Comparison of ENCODE assay signal across 19 cellular contexts in the genomic region with DNA sequence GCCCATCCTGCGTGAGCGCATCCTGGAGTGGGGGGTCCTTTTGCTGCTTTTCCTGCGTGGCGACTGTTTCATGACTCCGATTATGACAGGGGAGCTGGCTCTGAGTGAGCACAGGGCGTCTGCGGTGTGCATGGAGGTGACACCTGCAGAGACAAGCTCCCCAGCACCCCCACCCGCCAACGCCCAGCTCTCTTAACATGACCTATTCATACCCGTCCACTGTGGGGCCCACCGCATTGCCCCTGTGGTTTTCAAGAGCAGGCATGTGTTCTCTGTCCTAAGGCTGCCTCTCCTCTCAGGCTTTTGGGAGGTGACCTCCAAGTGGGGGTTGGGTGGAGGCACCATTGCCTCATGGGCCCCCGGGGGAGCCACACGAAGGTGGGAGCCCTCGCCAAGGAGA.
DNase-seq lines count a peak whose midpoint lies in the region; ATAC-seq and TF ChIP-seq lines count a peak whose summit lies in the region.
"Had no signal": no experiment of that assay in that cellular context is flagged by ENCODE, and none has a peak within 500 bp of the region (broad histone marks: within the 10 kb centered on the region; RNA-seq: fewer than 3 reads in every experiment).

No MANE protein-coding gene starts in this region.

- no peak overlapping the region for H4K8ac ChIP-seq in neuronal stem cell (ENCODE audit: low read depth, low read length)

- no peak for TF ChIP-seq POLR2A in esophagus muscularis mucosa (IDR thresholded peaks at IDR 0.05; ENCODE audit: low read depth)

- no peak overlapping the region for H3K4me2 ChIP-seq in neuronal stem cell (ENCODE audit: insufficient read depth, low read length, poor library complexity, severe bottlenecking)
- H3K4me2 ChIP-seq: SK-N-SH had no signal

- H3K36me3 ChIP-seq in esophagus muscularis mucosa (no peaks in the 10 kb centered on the region), neuronal stem cell (replicated peaks in 1 of 2; ENCODE audit: control insufficient read depth in 2 of 2, insufficient read depth in 2 of 2, low read length in 2 of 2) (no peaks in the 10 kb centered on the region)

- H2BK12ac ChIP-seq in neuronal stem cell (ENCODE audit: low read length) = peak overlapping the region; percentile 97

- peak overlapping the region; percentile 92 for H3K18ac ChIP-seq in neuronal stem cell (ENCODE audit: low read length)

- TF ChIP-seq EP300 in esophagus muscularis mucosa (IDR thresholded peaks at IDR 0.05) = no peak

- H3K4me1 ChIP-seq in esophagus muscularis mucosa = no peaks in the 10 kb centered on the region
- H3K4me1 ChIP-seq in neuronal stem cell (ENCODE audit: control insufficient read depth in 2 of 2, insufficient read depth in 1 of 2, low read depth in 1 of 2, low read length in 2 of 2) = peaks cover 0 to 8% of the 10 kb centered on the region in 2 donors

- no peak overlapping the region for H3K4me3 Mint-ChIP-seq in activated naive CD8-positive, alpha-beta T cell treated with anti-CD3 and anti-CD28 coated beads, Interleukin-2, amount 10 ng/mL, durations not matched to agents 7 days and 5 days
- no peak overlapping the region for H3K4me3 Mint-ChIP-seq in activated naive CD8-positive, alpha-beta T cell treated with anti-CD3 and anti-CD28 coated beads for 36 hours
- H3K4me3 Mint-ChIP-seq: CD4-positive, CD25-positive, alpha-beta regulatory T cell had no signal

- no peaks in the 10 kb centered on the region for H3K27me3 Mint-ChIP-seq in activated naive CD8-positive, alpha-beta T cell treated with anti-CD3 and anti-CD28 coated beads, Interleukin-2, amount 10 ng/mL, durations not matched to agents 7 days and 5 days
- H3K27me3 Mint-ChIP-seq in activated naive CD8-positive, alpha-beta T cell treated with anti-CD3 and anti-CD28 coated beads for 36 hours = no peaks in the 10 kb centered on the region
- H3K27me3 Mint-ChIP-seq: CD4-positive, CD25-positive, alpha-beta regulatory T cell had no signal

- ATAC-seq in activated naive CD8-positive, alpha-beta T cell treated with anti-CD3 and anti-CD28 coated beads, Interleukin-2, amount 10 ng/mL, durations not matched to agents 7 days and 5 days (ENCODE audit: low read depth) = peak; percentile 26
- ATAC-seq in HG02678 (IDR thresholded peaks at IDR 0.05; ENCODE audit: unreplicated experiment) (no peak), GM21576 (IDR thresholded peaks at IDR 0.05; ENCODE audit: unreplicated experiment) (no peak)

- no peak overlapping the region for H3K9ac ChIP-seq in neuronal stem cell (ENCODE audit: low read depth, low read length, poor library complexity)
- H3K9ac ChIP-seq: GM23248, SK-N-SH had no signal

- no peak overlapping the region for H4K91ac ChIP-seq in neuronal stem cell (ENCODE audit: low read depth, low read length, poor library complexity)

- no peak overlapping the region for H2BK120ac ChIP-seq in neuronal stem cell (ENCODE audit: low read depth, low read length)

- no peak overlapping the region for H3K27ac Mint-ChIP-seq in activated naive CD8-positive, alpha-beta T cell treated with anti-CD3 and anti-CD28 coated beads, Interleukin-2, amount 10 ng/mL, durations not matched to agents 7 days and 5 days
- H3K27ac Mint-ChIP-seq in activated naive CD8-positive, alpha-beta T cell treated with anti-CD3 and anti-CD28 coated beads for 36 hours = no peak overlapping the region
- H3K27ac Mint-ChIP-seq: CD4-positive, CD25-positive, alpha-beta regulatory T cell had no signal

- H2BK15ac ChIP-seq in neuronal stem cell (ENCODE audit: low read length) = peak overlapping the region; percentile 55

- H3K27me3 ChIP-seq in esophagus muscularis mucosa (peaks cover 0 to 28% (median 0%) of the 10 kb centered on the region in 4 donors), neuronal stem cell (ENCODE audit: control insufficient read depth in 3 of 3, insufficient read depth in 3 of 3, low read depth in 1 of 3, low read length in 3 of 3) (no peaks in the 10 kb centered on the region)

- POLR2A ChIA-PET in activated naive CD8-positive, alpha-beta T cell treated with anti-CD3 and anti-CD28 coated beads, Interleukin-2, amount 10 ng/mL, durations not matched to agents 7 days and 5 days (lab: Charles Lee) = no interaction called here

- H3K4ac ChIP-seq in neuronal stem cell (ENCODE audit: low read length) = peak overlapping the region; percentile 60

- H2AK5ac ChIP-seq in neuronal stem cell (ENCODE audit: low read depth, low read length) = no peak overlapping the region

- H3K36me3 Mint-ChIP-seq in activated naive CD8-positive, alpha-beta T cell treated with anti-CD3 and anti-CD28 coated beads, Interleukin-2, amount 10 ng/mL, durations not matched to agents 7 days and 5 days = no peaks in the 10 kb centered on the region
- H3K36me3 Mint-ChIP-seq in activated naive CD8-positive, alpha-beta T cell treated with anti-CD3 and anti-CD28 coated beads for 36 hours = no peaks in the 10 kb centered on the region
- H3K36me3 Mint-ChIP-seq: CD4-positive, CD25-positive, alpha-beta regulatory T cell had no signal

- no peak for TF ChIP-seq CTCF in esophagus muscularis mucosa (IDR thresholded peaks at IDR 0.05)

- H3K27ac ChIP-seq in esophagus muscularis mucosa (replicated peaks in 1 of 4) = no peak overlapping the region
- no peak overlapping the region for H3K27ac ChIP-seq in neuronal stem cell (replicated peaks; ENCODE audit: low read length)
- H3K27ac ChIP-seq: GM23248 had no signal

- no peaks in the 10 kb centered on the region for H3K9me3 Mint-ChIP-seq in activated naive CD8-positive, alpha-beta T cell treated with anti-CD3 and anti-CD28 coated beads, Interleukin-2, amount 10 ng/mL, durations not matched to agents 7 days and 5 days
- H3K9me3 Mint-ChIP-seq in activated naive CD8-positive, alpha-beta T cell treated with anti-CD3 and anti-CD28 coated beads for 36 hours = no peaks in the 10 kb centered on the region

- no peak overlapping the region for H3K4me3 ChIP-seq in esophagus muscularis mucosa
- H3K4me3 ChIP-seq in neuronal stem cell (ENCODE audit: low read length in 2 of 2) = no peak overlapping the region
- H3K4me3 ChIP-seq: GM23248 had no signal

- H2AFZ ChIP-seq in neuronal stem cell (ENCODE audit: low read length) = no peak overlapping the region
- H2AFZ ChIP-seq: GM23248 had no signal

- intact Hi-C loops in esophagus muscularis mucosa (cut with DNase I) = no loop called here

- DNase-seq in activated naive CD8-positive, alpha-beta T cell treated with anti-CD3 and anti-CD28 coated beads, Interleukin-2, amount 10 ng/mL, durations not matched to agents 7 days and 5 days = no peak
- DNase-seq in activated naive CD8-positive, alpha-beta T cell treated with anti-CD3 and anti-CD28 coated beads for 36 hours = no peak
- DNase-seq in esophagus muscularis mucosa (ENCODE audit: extremely low spot score) (peak; percentile 77), neuronal stem cell (ENCODE audit: low spot score) (no peak), HPDE6-E6E7 (ENCODE audit: extremely low spot score) (no peak), CD1c-positive myeloid dendritic cell (ENCODE audit: extremely low spot score) (no peak)
- DNase-seq: CD4-positive, CD25-positive, alpha-beta regulatory T cell; GM23248; HCEC 1CT; Karpas-422; NCI-H1092; NCI-H1417 treated with DMSO at 0.1 percent for 48 hours; NCI-H1694 treated with DMSO at 0.1 percent for 48 hours; NCI-H2081; NCI-H226; NCI-H510A; SK-N-SH had no signal

- H3K79me1 ChIP-seq in neuronal stem cell (ENCODE audit: low read depth, low read length) = no peaks in the 10 kb centered on the region

- 86% methylated on average over 14 of the region's 14 CpGs for WGBS in esophagus muscularis mucosa
- whole genome bisulfite sequencing in neuronal stem cell (ENCODE audit: extremely low coverage in 2 of 2, insufficient read length in 2 of 2, insufficient replicate concordance in 1 of 2), 2 donors = no CpG with 5 or more reads among the region's 14 CpGs

- H2BK5ac ChIP-seq in neuronal stem cell (ENCODE audit: low read length) = no peak overlapping the region

- peak overlapping the region; percentile 87 for H3K23ac ChIP-seq in neuronal stem cell (ENCODE audit: low read depth, low read length, poor library complexity)

- H3K14ac ChIP-seq in neuronal stem cell (ENCODE audit: low read length) = peak overlapping the region; percentile 79

- H3K4me1 Mint-ChIP-seq in activated naive CD8-positive, alpha-beta T cell treated with anti-CD3 and anti-CD28 coated beads, Interleukin-2, amount 10 ng/mL, durations not matched to agents 7 days and 5 days = no peaks in the 10 kb centered on the region
- H3K4me1 Mint-ChIP-seq in activated naive CD8-positive, alpha-beta T cell treated with anti-CD3 and anti-CD28 coated beads for 36 hours = no peaks in the 10 kb centered on the region
- H3K4me1 Mint-ChIP-seq: CD4-positive, CD25-positive, alpha-beta regulatory T cell had no signal

- H3K9me3 ChIP-seq in esophagus muscularis mucosa = no peaks in the 10 kb centered on the region
- H3K9me3 ChIP-seq in neuronal stem cell (replicated peaks in 1 of 2; ENCODE audit: control insufficient read depth in 2 of 2, insufficient read depth in 1 of 2, low read depth in 1 of 2, low read length in 2 of 2) = no peaks in the 10 kb centered on the region
- H3K9me3 ChIP-seq: SK-N-SH had no signal
